34 cellular contexts compared by ENCODE assay signal in genomic region chr14:99769799-99770198, GRCh38. TPM values are rescaled to one million over a fixed set of nuclear protein-coding genes. Genes with fewer than 3 reads are reported as not detected.
"Had no signal": no experiment of that assay in that cellular context is flagged by ENCODE, and none has a peak within 500 bp of the region (broad histone marks: within the 10 kb centered on the region; RNA-seq: fewer than 3 reads in every experiment).

No MANE protein-coding gene starts in this region.

- H3K36me3 Mint-ChIP-seq: activated CD4-positive, alpha-beta memory T cell treated with anti-CD3 and anti-CD28 coated beads for 36 hours; activated naive CD8-positive, alpha-beta T cell treated with anti-CD3 and anti-CD28 coated beads for 36 hours had no signal

- H3K27ac ChIP-seq: cardiac muscle cell, PC-9, RWPE1, VCaP had no signal

- H3K36me3 ChIP-seq: cardiac muscle cell had no signal

- H3K4me3 Mint-ChIP-seq: activated B cell treated with CpG ODN at 0.5 μM for 24 hours; activated CD4-positive, alpha-beta memory T cell treated with anti-CD3 and anti-CD28 coated beads for 36 hours; activated naive CD8-positive, alpha-beta T cell treated with anti-CD3 and anti-CD28 coated beads for 36 hours; activated T-cell treated with anti-CD3 and anti-CD28 coated beads, Interleukin-2, amount 50 U/mL, for 4 hours; activated T-helper 1 cell treated with anti-CD3 and anti-CD28 coated beads, Interleukin-12 subunit alpha, Interleukin-12 subunit beta, Interleukin-2, Interleukin-4 antibody, amounts not matched to agents 30 ng/mL and 10 ng/mL and 1 ng/mL, durations not matched to agents 14 hours and 24 hours and 36 hours had no signal

- H3K27ac Mint-ChIP-seq: activated B cell treated with CpG ODN at 0.5 μM for 24 hours; activated CD4-positive, alpha-beta memory T cell treated with anti-CD3 and anti-CD28 coated beads for 36 hours; activated naive CD8-positive, alpha-beta T cell treated with anti-CD3 and anti-CD28 coated beads for 36 hours; activated T-helper 1 cell treated with anti-CD3 and anti-CD28 coated beads, Interleukin-12 subunit alpha, Interleukin-12 subunit beta, Interleukin-2, Interleukin-4 antibody, amounts not matched to agents 30 ng/mL and 10 ng/mL and 1 ng/mL, durations not matched to agents 14 hours and 24 hours and 36 hours had no signal

- FAIRE-seq: RCC 7860 had no signal

- H3K4me1 Mint-ChIP-seq: activated B cell treated with CpG ODN at 0.5 μM for 24 hours had no signal

- H3K9me3 Mint-ChIP-seq: activated CD4-positive, alpha-beta memory T cell treated with anti-CD3 and anti-CD28 coated beads for 36 hours; activated naive CD8-positive, alpha-beta T cell treated with anti-CD3 and anti-CD28 coated beads for 36 hours; activated T-cell treated with anti-CD3 and anti-CD28 coated beads, Interleukin-2, amount 50 U/mL, for 4 hours; activated T-helper 1 cell treated with anti-CD3 and anti-CD28 coated beads, Interleukin-12 subunit alpha, Interleukin-12 subunit beta, Interleukin-2, Interleukin-4 antibody, amounts not matched to agents 30 ng/mL and 10 ng/mL and 1 ng/mL, durations not matched to agents 14 hours and 24 hours and 36 hours had no signal

- ATAC-seq: activated T-cell treated with anti-CD3 and anti-CD28 coated beads, Interleukin-2, amount 50 U/mL, for 4 hours; Right ventricle myocardium inferior had no signal

- H2AFZ ChIP-seq: PC-9 had no signal

- H3K4me2 ChIP-seq: PC-9 had no signal

- H3K4me3 ChIP-seq: cardiac muscle cell, PC-9 had no signal

- DNase-seq: activated B cell treated with CpG ODN at 0.5 μM for 24 hours; activated CD4-positive, alpha-beta memory T cell treated with anti-CD3 and anti-CD28 coated beads for 36 hours; activated CD4-positive, alpha-beta T cell treated with anti-CD3 and anti-CD28 coated beads for 4 hours; activated CD4-positive, alpha-beta T cell treated with anti-CD3 and anti-CD28 coated beads, Interleukin-2, amount 50 U/mL, for 1 hour; activated CD4-positive, CD25-positive, alpha-beta regulatory T cell treated with anti-CD3 and anti-CD28 coated beads, Interleukin-2, amount 50 U/mL, for 72 hours; activated CD8-positive, alpha-beta memory T cell treated with anti-CD3 and anti-CD28 coated beads, Interleukin-2, amount 50 U/mL, for 4 hours; activated naive CD4-positive, alpha-beta T cell; activated naive CD4-positive, alpha-beta T cell treated with anti-CD3 and anti-CD28 coated beads, Interleukin-2, amount 50 U/mL, for 16 hours; activated naive CD8-positive, alpha-beta T cell treated with anti-CD3 and anti-CD28 coated beads for 36 hours; activated T-cell treated with anti-CD3 and anti-CD28 coated beads for 4 hours; activated T-cell treated with anti-CD3 and anti-CD28 coated beads, Interleukin-2, amount 50 U/mL, for 4 hours; amniotic stem cell; aorta; Karpas-422; NCI-H1105; NCI-H1417 treated with DMSO at 0.1 percent for 48 hours; NCI-H187 treated with DMSO at 0.1 percent for 48 hours; NCI-H2081; NCI-H510A; NCI-H526; NCI-H748 treated with DMSO at 0.1 percent for 48 hours; PC-9; SIG-M5; SW 1271; T-helper 1 cell; T-helper 2 cell; T-helper 9 cell had no signal

RNA-seq across cellular contexts. Expression of gene EML1, which starts 23.4 kb away (rescaled TPM):
- total RNA-seq: activated B cell treated with CpG ODN at 0.5 μM for 24 hours, OCI-LY7 had no signal
